Comparison of ENCODE assay signal across 18 cellular contexts in genomic region chr4:180794352-180794751, GRCh38.
"Had no signal": no experiment of that assay in that cellular context is flagged by ENCODE, and none has a peak within 500 bp of the region (broad histone marks: within the 10 kb centered on the region; RNA-seq: fewer than 3 reads in every experiment).

No MANE protein-coding gene starts in this region.

- H3K27me3 ChIP-seq: gastroesophageal sphincter, left lung, pancreas, suprapubic skin had no signal

- H3K9me3 ChIP-seq: gastroesophageal sphincter, left lung, pancreas, suprapubic skin had no signal

- H3K36me3 ChIP-seq: gastroesophageal sphincter, left lung, pancreas, suprapubic skin had no signal

- H3K27ac ChIP-seq: epithelial cell of prostate, gastroesophageal sphincter, left lung, pancreas, suprapubic skin had no signal

- ATAC-seq: activated CD8-positive, alpha-beta memory T cell treated with anti-CD3 and anti-CD28 coated beads, Interleukin-2, amount 10 ng/mL, durations not matched to agents 7 days and 5 days; gastroesophageal sphincter; left lung; pancreas; stimulated activated naive CD8-positive, alpha-beta T cell treated with anti-CD3 and anti-CD28 coated beads, Interleukin-15, Interleukin-2, amounts not matched to agents 100 U/mL and 50 U/mL, for 24 hours had no signal

- H3K4me3 ChIP-seq: gastroesophageal sphincter, left lung, pancreas, suprapubic skin had no signal

- DNase-seq: activated CD4-positive, alpha-beta T cell treated with anti-CD3 and anti-CD28 coated beads, Interleukin-2, amount 50 U/mL, for 4 hours; activated CD4-positive, CD25-positive, alpha-beta regulatory T cell treated with anti-CD3 and anti-CD28 coated beads, Interleukin-2, amount 50 U/mL, for 72 hours; activated CD8-positive, alpha-beta memory T cell treated with anti-CD3 and anti-CD28 coated beads, Interleukin-2, amount 10 ng/mL, durations not matched to agents 7 days and 5 days; activated effector memory CD4-positive, alpha-beta T cell treated with anti-CD3 and anti-CD28 coated beads, Interleukin-2, amount 50 U/mL, for 16 hours; activated T-cell treated with anti-CD3 and anti-CD28 coated beads, Interleukin-2, amount 50 U/mL, for 24 hours; amygdala; cortex of kidney; effector CD8-positive, alpha-beta T cell; islet precursor cell; left lung; mesenchymal stem cell; pancreas; stimulated activated CD4-positive, alpha-beta T cell treated with anti-CD3 and anti-CD28 coated beads, Interleukin-4, amount 100 ng/mL, for 1 hour; stimulated activated CD8-positive, alpha-beta memory T cell treated with anti-CD3 and anti-CD28 coated beads, Interleukin-4, amount 100 ng/mL, for 48 hours; stimulated activated naive CD8-positive, alpha-beta T cell treated with anti-CD3 and anti-CD28 coated beads, Interleukin-15, Interleukin-2, amounts not matched to agents 100 U/mL and 50 U/mL, for 24 hours had no signal

- H3K4me1 ChIP-seq: gastroesophageal sphincter, pancreas, suprapubic skin had no signal
